In the genomic region with DNA sequence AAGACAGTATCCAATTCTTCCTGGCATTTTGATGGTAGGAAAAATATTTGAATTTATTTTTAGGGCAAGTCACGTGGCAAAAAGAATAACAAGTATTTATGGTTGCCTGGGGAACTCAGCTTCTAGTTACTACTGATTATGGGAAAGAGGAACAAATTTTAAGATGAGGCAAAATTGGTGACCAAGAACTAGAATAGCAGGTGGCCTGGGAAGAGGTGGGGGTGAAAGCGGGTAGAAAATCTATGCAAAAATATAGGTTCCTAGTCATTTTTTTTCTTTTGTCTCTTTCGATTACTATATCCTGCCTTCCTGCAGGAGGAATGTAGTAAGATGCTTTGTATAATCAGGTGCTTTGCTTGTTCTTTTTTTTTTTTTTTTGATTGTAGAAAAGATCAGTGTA, we compare ENCODE assay signal across 14 cellular contexts. TPM values are rescaled to one million over a fixed set of nuclear protein-coding genes. Genes with fewer than 3 reads are reported as not detected.
DNase-seq lines count a peak whose midpoint lies in the region; ATAC-seq, FAIRE-seq and TF ChIP-seq lines count a peak whose summit lies in the region.
"Had no signal": no experiment of that assay in that cellular context is flagged by ENCODE, and none has a peak within 500 bp of the region (broad histone marks: within the 10 kb centered on the region; RNA-seq: fewer than 3 reads in every experiment).

No MANE protein-coding gene starts in this region.

- no peaks in the 10 kb centered on the region for H3F3A ChIP-seq in GM23338 (replicated peaks; ENCODE audit: low read depth)

- H3K36me3 ChIP-seq in neutrophil (peaks cover 4% of the 10 kb centered on the region), GM23338 (ENCODE audit: insufficient read depth) (no peaks in the 10 kb centered on the region)

- TF ChIP-seq CTCF in neutrophil (IDR thresholded peaks at IDR 0.05): no peak
- TF ChIP-seq CTCF in GM23338 (conservative IDR thresholded peaks at IDR 0.05; ENCODE audit: low read depth in 2 of 2): no peak

- no peak overlapping the region for H3K27ac Mint-ChIP-seq in GM23338

- H3K4me1 Mint-ChIP-seq in GM23338: no peaks in the 10 kb centered on the region

- no peaks in the 10 kb centered on the region for H3K27me3 Mint-ChIP-seq in GM23338 (ENCODE audit: insufficient read depth, low read depth, poor library complexity)

- FAIRE-seq in urothelium cell line (lab: Jason Lieb, UNC): no peak
- FAIRE-seq: kidney, TTC549 had no signal

- 0 out of 2 replicates have a peak, but pooled peaks cover 5% of the 10 kb centered on the region for H3K9me2 ChIP-seq in GM23338 (ENCODE audit: insufficient read depth)

- H2AFZ ChIP-seq in GM23338: no peak overlapping the region

- H3K4me3 Mint-ChIP-seq in GM23338: no peak overlapping the region

- no peak overlapping the region for H3K4me3 ChIP-seq in neutrophil (ENCODE audit: low read depth in 1 of 2, low read length in 1 of 2)
- no peak overlapping the region for H3K4me3 ChIP-seq in GM23338
- H3K4me3 ChIP-seq: psoas muscle had no signal

- peaks cover 5% of the 10 kb centered on the region for H3K36me3 Mint-ChIP-seq in GM23338 (ENCODE audit: low read depth)

- DNase-seq in NCI-H1092 treated with DMSO at 0.1 percent for 48 hours (lab: John Stamatoyannopoulos, UW): peak; percentile 1
- no peak for DNase-seq in NCI-H1092 (lab: John Stamatoyannopoulos, UW)
- no peak for DNase-seq in NCI-H2171 treated with DMSO at 0.1 percent for 48 hours (lab: John Stamatoyannopoulos, UW)
- no peak for DNase-seq in urothelium cell line (ENCODE audit: low spot score)
- no peak for DNase-seq in GM23338 (ENCODE audit: low spot score)
- DNase-seq: activated naive CD8-positive, alpha-beta T cell treated with anti-CD3 and anti-CD28 coated beads, Interleukin-2, amount 10 ng/mL, durations not matched to agents 7 days and 5 days; GF-D8; kidney; NCI-H446 treated with DMSO at 0.1 percent for 48 hours; psoas muscle had no signal

- H3K27ac ChIP-seq in neutrophil: peak overlapping the region; percentile 85
- H3K27ac ChIP-seq in GM23338 (ENCODE audit: low read depth): no peak overlapping the region
- H3K27ac ChIP-seq: psoas muscle had no signal

- H3K27me3 ChIP-seq in neutrophil (no peaks in the 10 kb centered on the region), GM23338 (ENCODE audit: insufficient read depth) (no peaks in the 10 kb centered on the region)

- no peaks in the 10 kb centered on the region for H3K79me2 ChIP-seq in GM23338 (replicated peaks; ENCODE audit: insufficient read depth)

- no peaks in the 10 kb centered on the region for H3K9me3 ChIP-seq in neutrophil
- H3K9me3 ChIP-seq: psoas muscle had no signal

- H4K20me1 ChIP-seq in GM23338 (replicated peaks; ENCODE audit: insufficient read depth): no peaks in the 10 kb centered on the region

- H3K9me3 Mint-ChIP-seq in GM23338: peaks cover 6% of the 10 kb centered on the region

- H3K4me1 ChIP-seq in neutrophil (ENCODE audit: control insufficient read depth in 1 of 2, insufficient read depth in 1 of 2, low read depth in 1 of 2, low read length in 1 of 2): peaks cover 48 to 51% of the 10 kb centered on the region in 2 experiments
- no peaks in the 10 kb centered on the region; the same call in 1 of the 2 replicates for H3K4me1 ChIP-seq in GM23338 (ENCODE audit: insufficient read depth)
- H3K4me1 ChIP-seq: psoas muscle had no signal

- no peak overlapping the region for H3K4me2 ChIP-seq in GM23338

- ATAC-seq in GM21786 (IDR thresholded peaks at IDR 0.05; ENCODE audit: unreplicated experiment) (peak; percentile 54), HG03432 (IDR thresholded peaks at IDR 0.05; ENCODE audit: unreplicated experiment) (peak; percentile 59), GM23338 (no peak)
- ATAC-seq: psoas muscle had no signal

TF ChIP-seq in GM23338, 12 proteins besides CTCF, POLR2A, EP300 and RAD21 (continues in another document):
- TF ChIP-seq EZH2phosphoT487 (IDR thresholded peaks at IDR 0.05; ENCODE audit: unreplicated experiment): no peak
- TF ChIP-seq, protein P1, sequence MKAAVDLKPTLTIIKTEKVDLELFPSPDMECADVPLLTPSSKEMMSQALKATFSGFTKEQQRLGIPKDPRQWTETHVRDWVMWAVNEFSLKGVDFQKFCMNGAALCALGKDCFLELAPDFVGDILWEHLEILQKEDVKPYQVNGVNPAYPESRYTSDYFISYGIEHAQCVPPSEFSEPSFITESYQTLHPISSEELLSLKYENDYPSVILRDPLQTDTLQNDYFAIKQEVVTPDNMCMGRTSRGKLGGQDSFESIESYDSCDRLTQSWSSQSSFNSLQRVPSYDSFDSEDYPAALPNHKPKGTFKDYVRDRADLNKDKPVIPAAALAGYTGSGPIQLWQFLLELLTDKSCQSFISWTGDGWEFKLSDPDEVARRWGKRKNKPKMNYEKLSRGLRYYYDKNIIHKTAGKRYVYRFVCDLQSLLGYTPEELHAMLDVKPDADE (IDR thresholded peaks at IDR 0.05): no peak
- TF ChIP-seq, protein P2, sequence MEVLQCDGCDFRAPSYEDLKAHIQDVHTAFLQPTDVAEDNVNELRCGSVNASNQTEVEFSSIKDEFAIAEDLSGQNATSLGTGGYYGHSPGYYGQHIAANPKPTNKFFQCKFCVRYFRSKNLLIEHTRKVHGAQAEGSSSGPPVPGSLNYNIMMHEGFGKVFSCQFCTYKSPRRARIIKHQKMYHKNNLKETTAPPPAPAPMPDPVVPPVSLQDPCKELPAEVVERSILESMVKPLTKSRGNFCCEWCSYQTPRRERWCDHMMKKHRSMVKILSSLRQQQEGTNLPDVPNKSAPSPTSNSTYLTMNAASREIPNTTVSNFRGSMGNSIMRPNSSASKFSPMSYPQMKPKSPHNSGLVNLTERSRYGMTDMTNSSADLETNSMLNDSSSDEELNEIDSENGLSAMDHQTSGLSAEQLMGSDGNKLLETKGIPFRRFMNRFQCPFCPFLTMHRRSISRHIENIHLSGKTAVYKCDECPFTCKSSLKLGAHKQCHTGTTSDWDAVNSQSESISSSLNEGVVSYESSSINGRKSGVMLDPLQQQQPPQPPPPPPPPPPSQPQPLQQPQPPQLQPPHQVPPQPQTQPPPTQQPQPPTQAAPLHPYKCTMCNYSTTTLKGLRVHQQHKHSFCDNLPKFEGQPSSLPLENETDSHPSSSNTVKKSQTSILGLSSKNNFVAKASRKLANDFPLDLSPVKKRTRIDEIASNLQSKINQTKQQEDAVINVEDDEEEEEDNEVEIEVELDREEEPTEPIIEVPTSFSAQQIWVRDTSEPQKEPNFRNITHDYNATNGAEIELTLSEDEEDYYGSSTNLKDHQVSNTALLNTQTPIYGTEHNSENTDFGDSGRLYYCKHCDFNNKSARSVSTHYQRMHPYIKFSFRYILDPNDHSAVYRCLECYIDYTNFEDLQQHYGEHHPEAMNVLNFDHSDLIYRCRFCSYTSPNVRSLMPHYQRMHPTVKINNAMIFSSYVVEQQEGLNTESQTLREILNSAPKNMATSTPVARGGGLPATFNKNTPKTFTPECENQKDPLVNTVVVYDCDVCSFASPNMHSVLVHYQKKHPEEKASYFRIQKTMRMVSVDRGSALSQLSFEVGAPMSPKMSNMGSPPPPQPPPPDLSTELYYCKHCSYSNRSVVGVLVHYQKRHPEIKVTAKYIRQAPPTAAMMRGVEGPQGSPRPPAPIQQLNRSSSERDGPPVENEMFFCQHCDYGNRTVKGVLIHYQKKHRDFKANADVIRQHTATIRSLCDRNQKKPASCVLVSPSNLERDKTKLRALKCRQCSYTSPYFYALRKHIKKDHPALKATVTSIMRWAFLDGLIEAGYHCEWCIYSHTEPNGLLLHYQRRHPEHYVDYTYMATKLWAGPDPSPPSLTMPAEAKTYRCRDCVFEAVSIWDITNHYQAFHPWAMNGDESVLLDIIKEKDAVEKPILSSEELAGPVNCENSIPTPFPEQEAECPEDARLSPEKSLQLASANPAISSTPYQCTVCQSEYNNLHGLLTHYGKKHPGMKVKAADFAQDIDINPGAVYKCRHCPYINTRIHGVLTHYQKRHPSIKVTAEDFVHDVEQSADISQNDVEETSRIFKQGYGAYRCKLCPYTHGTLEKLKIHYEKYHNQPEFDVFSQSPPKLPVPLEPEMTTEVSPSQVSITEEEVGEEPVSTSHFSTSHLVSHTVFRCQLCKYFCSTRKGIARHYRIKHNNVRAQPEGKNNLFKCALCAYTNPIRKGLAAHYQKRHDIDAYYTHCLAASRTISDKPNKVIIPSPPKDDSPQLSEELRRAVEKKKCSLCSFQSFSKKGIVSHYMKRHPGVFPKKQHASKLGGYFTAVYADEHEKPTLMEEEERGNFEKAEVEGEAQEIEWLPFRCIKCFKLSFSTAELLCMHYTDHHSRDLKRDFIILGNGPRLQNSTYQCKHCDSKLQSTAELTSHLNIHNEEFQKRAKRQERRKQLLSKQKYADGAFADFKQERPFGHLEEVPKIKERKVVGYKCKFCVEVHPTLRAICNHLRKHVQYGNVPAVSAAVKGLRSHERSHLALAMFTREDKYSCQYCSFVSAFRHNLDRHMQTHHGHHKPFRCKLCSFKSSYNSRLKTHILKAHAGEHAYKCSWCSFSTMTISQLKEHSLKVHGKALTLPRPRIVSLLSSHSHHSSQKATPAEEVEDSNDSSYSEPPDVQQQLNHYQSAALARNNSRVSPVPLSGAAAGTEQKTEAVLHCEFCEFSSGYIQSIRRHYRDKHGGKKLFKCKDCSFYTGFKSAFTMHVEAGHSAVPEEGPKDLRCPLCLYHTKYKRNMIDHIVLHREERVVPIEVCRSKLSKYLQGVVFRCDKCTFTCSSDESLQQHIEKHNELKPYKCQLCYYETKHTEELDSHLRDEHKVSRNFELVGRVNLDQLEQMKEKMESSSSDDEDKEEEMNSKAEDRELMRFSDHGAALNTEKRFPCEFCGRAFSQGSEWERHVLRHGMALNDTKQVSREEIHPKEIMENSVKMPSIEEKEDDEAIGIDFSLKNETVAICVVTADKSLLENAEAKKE (CRISPR knock-in tag; IDR thresholded peaks at IDR 0.05): no peak
- no peak for TF ChIP-seq POLR2AphosphoS5 (IDR thresholded peaks at IDR 0.05; ENCODE audit: low read depth)
- no peak for TF ChIP-seq JUNB (IDR thresholded peaks at IDR 0.05; ENCODE audit: unreplicated experiment)
- TF ChIP-seq ZNF114 (CRISPR knock-in tag; IDR thresholded peaks at IDR 0.05): no peak
- TF ChIP-seq ZNF331 (CRISPR knock-in tag; IDR thresholded peaks at IDR 0.05; ENCODE audit: low read depth): no peak

RNA-seq across cellular contexts. Expression of a gene that starts 27.8 kb away (rescaled TPM):
- total RNA-seq in GM23338 (2014; rRNA removed; shearing (Covaris generic)): 2.0 and 2.3 TPM in 2 replicates
- 2.5 and 3.6 TPM in 2 replicates for polyA plus RNA-seq in GM23338 (2016; fragmentation: Nextera tagmentation; extraction: Ambion mirVana)
